8 cellular contexts compared by ENCODE assay signal in the genomic region with DNA sequence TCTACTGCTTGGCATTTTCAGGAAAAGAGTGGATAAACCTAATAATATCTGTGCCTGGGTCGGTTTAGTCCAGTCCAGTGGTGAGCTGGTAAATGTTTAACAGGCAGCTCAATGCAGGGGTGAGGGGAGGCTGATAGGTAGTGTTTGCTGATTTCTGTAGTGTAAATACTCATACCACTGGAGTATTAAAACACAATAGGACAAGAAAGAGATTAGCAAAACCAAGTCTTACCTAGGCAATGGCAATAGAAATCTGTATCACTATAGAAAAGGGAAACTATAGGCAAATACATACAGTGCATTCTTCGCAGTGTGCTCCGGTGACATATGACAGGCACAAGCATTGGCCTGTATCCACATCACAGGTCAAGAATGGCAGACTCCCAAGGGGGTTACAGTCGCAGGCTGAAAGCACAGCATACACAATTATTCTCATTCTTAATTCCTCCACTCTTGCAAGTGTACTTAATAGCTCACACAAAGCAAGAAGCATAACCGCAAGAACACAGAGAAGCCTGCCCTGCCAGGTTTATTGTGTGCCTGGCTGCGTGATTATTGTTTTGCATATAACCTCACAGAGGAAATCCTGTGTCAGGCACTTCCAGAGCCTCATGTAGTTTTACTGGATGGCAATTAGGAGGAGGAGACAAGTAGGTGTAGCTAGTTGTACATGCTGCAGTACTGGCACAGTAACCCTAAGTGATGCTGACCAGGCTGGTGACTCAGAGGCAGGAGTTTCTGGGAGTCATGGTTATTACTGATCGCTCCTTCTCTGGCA. TPM values are rescaled to one million over a fixed set of nuclear protein-coding genes. Genes with fewer than 3 reads are reported as not detected.
DNase-seq lines count a peak whose midpoint lies in the region; ATAC-seq and TF ChIP-seq lines count a peak whose summit lies in the region.

No MANE protein-coding gene starts in this region.

- DNase-seq in AG09309 (ENCODE audit: low read depth) (peak; percentile 66), HFFc6 (peak; percentile 91), islet precursor cell (peak; percentile 96), thyroid gland (peak; percentile 14 to 30), epidermal melanocyte (ENCODE audit: insufficient read length, low spot score) (no peak)
- DNase-seq in T-helper 2 cell treated with Interferon-gamma antibody and Interleukin-4, amounts not matched to agents 5 μg/mL and 100 μg/mL, for 36 hours (ENCODE audit: low spot score), result no peak

- peaks cover 67% of the 10 kb centered on the region for H3K4me1 Mint-ChIP-seq in HFFc6 (ENCODE audit: low read depth)
- H3K4me1 Mint-ChIP-seq in T-helper 2 cell treated with Interferon-gamma antibody and Interleukin-4, amounts not matched to agents 5 μg/mL and 100 μg/mL, for 36 hours (ENCODE audit: low read depth), result no peaks in the 10 kb centered on the region

- H3K4me1 ChIP-seq in thyroid gland, result peaks cover 10 to 11% of the 10 kb centered on the region in 2 donors

- intact Hi-C loops in thyroid gland (cut with DNase I), result no loop called here

- no peaks in the 10 kb centered on the region for H3K9me3 Mint-ChIP-seq in HFFc6
- H3K9me3 Mint-ChIP-seq in T-helper 2 cell treated with Interferon-gamma antibody and Interleukin-4, amounts not matched to agents 5 μg/mL and 100 μg/mL, for 36 hours, result no peaks in the 10 kb centered on the region

- H3K36me3 ChIP-seq in thyroid gland, result no peaks in the 10 kb centered on the region

- TF ChIP-seq CTCF in AG09309 (IDR thresholded peaks at IDR 0.05; ENCODE audit: control insufficient read depth, insufficient read depth, low read depth, low read length, missing control alignments) (no peak), HFFc6 (IDR thresholded peaks at IDR 0.05) (no peak), WI38 (IDR thresholded peaks at IDR 0.05; ENCODE audit: low read depth, low read length) (no peak), thyroid gland (IDR thresholded peaks at IDR 0.05) (no peak)

- H3K27ac Mint-ChIP-seq in HFFc6, result peak overlapping the region; percentile 90
- no peak overlapping the region for H3K27ac Mint-ChIP-seq in T-helper 2 cell treated with Interferon-gamma antibody and Interleukin-4, amounts not matched to agents 5 μg/mL and 100 μg/mL, for 36 hours

- H3K27me3 Mint-ChIP-seq in HFFc6 (ENCODE audit: insufficient read depth), result no peaks in the 10 kb centered on the region
- H3K27me3 Mint-ChIP-seq in T-helper 2 cell treated with Interferon-gamma antibody and Interleukin-4, amounts not matched to agents 5 μg/mL and 100 μg/mL, for 36 hours (ENCODE audit: low read depth), result peaks cover 19% of the 10 kb centered on the region

- WGBS in thyroid gland, 2 donors, result 36 to 38% methylated on average over 7 of the region's 7 CpGs

- H3K36me3 Mint-ChIP-seq in HFFc6 (ENCODE audit: low read depth), result no peaks in the 10 kb centered on the region
- no peaks in the 10 kb centered on the region for H3K36me3 Mint-ChIP-seq in T-helper 2 cell treated with Interferon-gamma antibody and Interleukin-4, amounts not matched to agents 5 μg/mL and 100 μg/mL, for 36 hours (ENCODE audit: low read depth)

- no peaks in the 10 kb centered on the region for H3K27me3 ChIP-seq in thyroid gland

- peak overlapping the region; percentile 78 for H3K4me3 Mint-ChIP-seq in HFFc6
- H3K4me3 Mint-ChIP-seq in T-helper 2 cell treated with Interferon-gamma antibody and Interleukin-4, amounts not matched to agents 5 μg/mL and 100 μg/mL, for 36 hours, result no peak overlapping the region

- TF ChIP-seq POLR2A in thyroid gland (IDR thresholded peaks at IDR 0.05), result no peak

- H3K9me3 ChIP-seq in thyroid gland, result no peaks in the 10 kb centered on the region

- peak overlapping the region in 1 of 3 donors; percentile 15 for H3K27ac ChIP-seq in thyroid gland

- ATAC-seq in HG02981 (IDR thresholded peaks at IDR 0.05; ENCODE audit: unreplicated experiment), result no peak

- H3K4me3 ChIP-seq in AG09309 (ENCODE audit: control insufficient read depth, low read depth, low read length) (no peak overlapping the region), WI38 (ENCODE audit: low read depth, low read length) (peak overlapping the region; percentile 6; the same call in 1 of the 2 replicates), thyroid gland (replicated peaks in 1 of 3) (no peak overlapping the region)

RNA-seq across cellular contexts. Expression of gene LAMB4, which starts 35.0 kb away (rescaled TPM):
- under 1 TPM in 2 of 6 experiments, not detected in 4; 0.16 to 0.24 TPM for total RNA-seq in HFFc6 (2021; fragmentation: NEBNext Ultra II Directional; extraction: Animal tissue kit (Norgen Biotek cat#: 25700))
- total RNA-seq in thyroid gland, result 1 to 10 TPM in 2 of 4 donors, under 1 TPM in 2; 0.15 to 8.1 (median 1.7) TPM

Comparison
In these comparisons a context has a peak if more than half of its experiments do, and no peak if none do; other contexts are left out.
1. DNase-seq: peak in AG09309 (single experiment), HFFc6 (single experiment), islet precursor cell (single experiment) and thyroid gland (2 of 2); none in T-helper 2 cell treated with Interferon-gamma antibody and Interleukin-4, amounts not matched to agents 5 μg/mL and 100 μg/mL, for 36 hours (single experiment) and epidermal melanocyte (single experiment).